In the genomic region with DNA sequence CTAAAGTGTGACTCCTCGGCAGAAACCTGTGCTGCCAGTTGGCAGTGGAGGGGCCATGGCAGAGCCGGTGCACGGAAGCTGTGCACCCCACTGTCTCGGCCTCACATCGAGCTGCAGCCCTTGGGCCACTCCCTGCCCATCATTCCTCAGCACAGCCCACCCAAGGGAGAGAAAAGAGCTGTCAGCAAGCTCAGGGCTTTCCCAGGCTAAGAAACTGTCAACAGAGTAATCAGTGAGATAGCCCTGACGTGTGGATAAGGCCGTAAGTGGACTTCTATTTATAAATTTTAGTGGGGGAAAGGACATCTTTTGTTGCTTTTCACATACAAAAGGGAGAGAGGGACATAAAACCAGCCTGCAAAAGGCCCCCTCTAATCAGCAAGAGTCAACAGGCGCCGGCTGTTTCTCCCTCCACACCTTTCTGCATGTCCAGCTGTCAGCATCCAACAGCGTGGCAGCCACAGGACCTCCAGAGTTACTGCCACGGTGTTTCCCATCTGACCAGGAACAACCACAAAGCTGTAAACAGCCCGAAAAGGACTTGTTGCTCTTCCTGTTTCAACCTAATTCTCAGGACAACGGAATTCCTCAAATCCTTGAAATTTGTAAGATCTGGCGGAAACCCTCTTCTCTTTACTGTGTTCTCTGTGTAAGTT, we compare ENCODE assay signal across 14 cellular contexts. TPM values are rescaled to one million over a fixed set of nuclear protein-coding genes. Genes with fewer than 3 reads are reported as not detected.
DNase-seq lines count a peak whose midpoint lies in the region; ATAC-seq and TF ChIP-seq lines count a peak whose summit lies in the region.
"Had no signal": no experiment of that assay in that cellular context is flagged by ENCODE, and none has a peak within 500 bp of the region (broad histone marks: within the 10 kb centered on the region; RNA-seq: fewer than 3 reads in every experiment).

No MANE protein-coding gene starts in this region.

- no peak overlapping the region for H3K4me3 ChIP-seq in ascending aorta
- peak overlapping the region in 3 of 12 donors; percentile 3 to 6 (median 5) for H3K4me3 ChIP-seq in heart left ventricle

- H3K36me3 ChIP-seq in ascending aorta = peaks cover 6 to 18% of the 10 kb centered on the region in 2 donors
- peaks cover 0 to 48% (median 28%) of the 10 kb centered on the region in 9 donors for H3K36me3 ChIP-seq in heart left ventricle

- peak overlapping the region; percentile 60 to 78 for H3K27ac ChIP-seq in ascending aorta
- H3K27ac ChIP-seq in heart left ventricle = peak overlapping the region; percentile 22 to 83 (median 68)

- TF ChIP-seq CTCF in ascending aorta (IDR thresholded peaks at IDR 0.05) (no peak), heart left ventricle (IDR thresholded peaks at IDR 0.05) (no peak), nephron progenitor cell (IDR thresholded peaks at IDR 0.05) (no peak)

- H3K9me3 ChIP-seq in ascending aorta (no peaks in the 10 kb centered on the region), heart left ventricle (no peaks in the 10 kb centered on the region)

- H3K27ac Mint-ChIP-seq in nephron progenitor cell = no peak overlapping the region

- H3K36me3 Mint-ChIP-seq in nephron progenitor cell (ENCODE audit: low read depth) = peaks cover 10% of the 10 kb centered on the region

- 42 to 50% (median 45%) methylated on average over 13 to 14 of the region's 14 CpGs for WGBS in heart left ventricle, 4 donors

- DNase-seq in NCI-H146 (lab: John Stamatoyannopoulos, UW) (peak; percentile 79), ascending aorta (ENCODE audit: low spot score in 2 of 2) (no peak), heart left ventricle (peak in 3 of 5 donors; percentile 59 to 78 (median 76)), nephron progenitor cell (no peak), NCI-H2107 treated with DMSO at 0.1 percent for 48 hours (lab: John Stamatoyannopoulos, UW; ENCODE audit: unreplicated experiment) (no peak)
- DNase-seq: COR-L47, DMS53, H9, NCI-H2029 had no signal

- peak; percentile 61 to 82 (median 78) for ATAC-seq in heart left ventricle
- ATAC-seq in HG03442 (IDR thresholded peaks at IDR 0.05; ENCODE audit: unreplicated experiment) = no peak
- no peak for ATAC-seq in HG03378 (IDR thresholded peaks at IDR 0.05; ENCODE audit: unreplicated experiment)
- ATAC-seq in HG02678 (IDR thresholded peaks at IDR 0.05; ENCODE audit: unreplicated experiment) = no peak
- ATAC-seq: SK-N-SH treated with all-trans-retinoic acid at 6 μM for 48 hours had no signal

- H3K4me3 Mint-ChIP-seq in nephron progenitor cell = peak overlapping the region; percentile 23
- H3K4me3 Mint-ChIP-seq: H9 had no signal

- peaks cover 4% of the 10 kb centered on the region for H3K27me3 Mint-ChIP-seq in nephron progenitor cell (ENCODE audit: low read depth, poor library complexity)

- peaks cover 28% of the 10 kb centered on the region for H3K4me1 Mint-ChIP-seq in nephron progenitor cell

- no peak for TF ChIP-seq POLR2A in heart left ventricle (IDR thresholded peaks at IDR 0.05)

- H3K27me3 ChIP-seq in ascending aorta = no peaks in the 10 kb centered on the region
- no peaks in the 10 kb centered on the region for H3K27me3 ChIP-seq in heart left ventricle

- H3K4me1 ChIP-seq in ascending aorta (peaks cover 8 to 28% of the 10 kb centered on the region in 2 donors), heart left ventricle (peaks cover 0 to 48% (median 19%) of the 10 kb centered on the region in 12 donors)

- no peaks in the 10 kb centered on the region for H3K9me3 Mint-ChIP-seq in nephron progenitor cell
- H3K9me3 Mint-ChIP-seq: H9 had no signal

- intact Hi-C loops in ascending aorta (cut with DNase I) = loop anchor here (2.0 kb wide), 1 partner anchor 33 kb away; no protein-coding TSS in a partner anchor
- intact Hi-C loops in heart left ventricle (cut with DNase I) = loop anchor here in 1 of 10 donors (2.0 to 5.0 kb wide), 3 partner anchors 45 to 170 kb away; no protein-coding TSS in a partner anchor

RNA-seq across cellular contexts. Expression of a gene that starts 56.9 kb away (rescaled TPM):
- total RNA-seq in ascending aorta (not detected), heart left ventricle (not detected)
- polyA plus RNA-seq in heart left ventricle = under 1 TPM in 1 of 2 donors, not detected in 1; 0.08 TPM
- total RNA-seq: H9, NCI-H460 had no signal

Comparison
In these comparisons a context has a peak if more than half of its experiments do, and no peak if none do; other contexts are left out.
1. DNase-seq: peak in NCI-H146 (single experiment) and heart left ventricle (3 of 5); none in ascending aorta (0 of 2), nephron progenitor cell (single experiment) and NCI-H2107 treated with DMSO at 0.1 percent for 48 hours (single experiment).
2. ATAC-seq: peak in heart left ventricle (4 of 4); none in HG03442 (single experiment), HG03378 (single experiment) and HG02678 (single experiment).